In genomic region chr6:1136415-1136774, GRCh38 we compare ENCODE assay signal across 10 cellular contexts.
DNase-seq lines count a peak whose midpoint lies in the region; ATAC-seq and TF ChIP-seq lines count a peak whose summit lies in the region.
"Had no signal": no experiment of that assay in that cellular context is flagged by ENCODE, and none has a peak within 500 bp of the region (broad histone marks: within the 10 kb centered on the region; RNA-seq: fewer than 3 reads in every experiment).

No MANE protein-coding gene starts in this region.

- H3K4me1 Mint-ChIP-seq in Caco-2 (ENCODE audit: low read depth, unreplicated experiment), result peaks cover 5% of the 10 kb centered on the region

- no peak for ATAC-seq in GM19463 (IDR thresholded peaks at IDR 0.05; ENCODE audit: unreplicated experiment)
- no peak for ATAC-seq in activated naive CD4-positive, alpha-beta T cell treated with anti-CD3 and anti-CD28 coated beads, Interleukin-2, amount 50 U/mL, for 72 hours

- no peak overlapping the region for H3K4me3 Mint-ChIP-seq in Caco-2 (ENCODE audit: unreplicated experiment)

- intact Hi-C loops in Caco-2 (cut with micrococcal nuclease; ENCODE audit: unreplicated experiment), result no loop called here

- BruUV-seq in Caco-2 (replicated peaks; lab: Mats Ljungman, UMichigan), result no TSS peak

- peaks cover 6% of the 10 kb centered on the region for H3K36me3 Mint-ChIP-seq in Caco-2 (ENCODE audit: insufficient read depth, unreplicated experiment)
- no peaks in the 10 kb centered on the region for H3K36me3 Mint-ChIP-seq in activated naive CD4-positive, alpha-beta T cell treated with anti-CD3 and anti-CD28 coated beads, Interleukin-2, amount 50 U/mL, for 72 hours

- POLR2A ChIA-PET in Caco-2 (lab: Charles Lee), result no interaction called here

- no peaks in the 10 kb centered on the region for H3K36me3 ChIP-seq in Caco-2 (ENCODE audit: control insufficient read depth, insufficient read depth, low read length)
- H3K36me3 ChIP-seq: neutrophil had no signal

- H3K9me3 ChIP-seq in Caco-2, result peaks cover 13% of the 10 kb centered on the region
- H3K9me3 ChIP-seq: neutrophil had no signal

- peaks cover 7% of the 10 kb centered on the region; the same call in 1 of the 2 replicates for H3K4me1 ChIP-seq in Caco-2

- TF ChIP-seq CTCF in epithelial cell of proximal tubule (conservative IDR thresholded peaks at IDR 0.05; ENCODE audit: low read depth, low read length) (no peak), Caco-2 (IDR thresholded peaks at IDR 0.05; ENCODE audit: insufficient read depth in 1 of 2, low read depth in 1 of 2, low read length in 1 of 2, severe bottlenecking in 1 of 2, unreplicated experiment in 1 of 2) (no peak)

- H3K4me3 ChIP-seq in epithelial cell of proximal tubule (ENCODE audit: low read depth, low read length) (peak overlapping the region; percentile 13), Caco-2 (ENCODE audit: low read depth, low read length) (no peak overlapping the region)

- H3K27me3 ChIP-seq in Caco-2 (replicated peaks; ENCODE audit: control insufficient read depth, insufficient read depth, low read length), result no peaks in the 10 kb centered on the region
- H3K27me3 ChIP-seq: neutrophil had no signal

- CTCF ChIA-PET in Caco-2 (lab: Charles Lee), result no interaction called here

- peaks cover 20% of the 10 kb centered on the region for H3K9me3 Mint-ChIP-seq in Caco-2 (ENCODE audit: unreplicated experiment)
- no peaks in the 10 kb centered on the region for H3K9me3 Mint-ChIP-seq in activated naive CD4-positive, alpha-beta T cell treated with anti-CD3 and anti-CD28 coated beads, Interleukin-2, amount 50 U/mL, for 72 hours

- DNase-seq in AG20443 (ENCODE audit: low spot score) (peak; percentile 90), NCI-H226 (peak; percentile 67), epithelial cell of proximal tubule (ENCODE audit: low read depth) (peak; percentile 86), mucosa of gallbladder (ENCODE audit: low spot score) (peak; percentile 25), Caco-2 (no peak), hepatic stellate cell (ENCODE audit: low spot score) (no peak)
- no peak for DNase-seq in activated naive CD4-positive, alpha-beta T cell treated with anti-CD3 and anti-CD28 coated beads, Interleukin-2, amount 50 U/mL, for 72 hours (ENCODE audit: low spot score in 2 of 2)
- DNase-seq: NCI-H526 had no signal

- no peaks in the 10 kb centered on the region for H3K27me3 Mint-ChIP-seq in Caco-2 (ENCODE audit: insufficient read depth, unreplicated experiment)

- H3K27ac Mint-ChIP-seq in Caco-2 (ENCODE audit: unreplicated experiment), result no peak overlapping the region
- H3K27ac Mint-ChIP-seq in activated naive CD4-positive, alpha-beta T cell treated with anti-CD3 and anti-CD28 coated beads, Interleukin-2, amount 50 U/mL, for 72 hours, result no peak overlapping the region

Comparison
In these comparisons a context has a peak if more than half of its experiments do, and no peak if none do; other contexts are left out.
1. DNase-seq: peak in AG20443 (single experiment), NCI-H226 (single experiment), epithelial cell of proximal tubule (single experiment) and mucosa of gallbladder (single experiment); none in Caco-2 (0 of 2), hepatic stellate cell (single experiment) and activated naive CD4-positive, alpha-beta T cell treated with anti-CD3 and anti-CD28 coated beads, Interleukin-2, amount 50 U/mL, for 72 hours (0 of 2).